ENCODE assay signal across 8 cellular contexts in genomic region chrX:129779747-129780146, GRCh38. TPM values are rescaled to one million over a fixed set of nuclear protein-coding genes. Genes with fewer than 3 reads are reported as not detected.
DNase-seq lines count a peak whose midpoint lies in the region; ATAC-seq, FAIRE-seq and TF ChIP-seq lines count a peak whose summit lies in the region.

SASH3 (plus strand) TSS chrX:129779949; CDS start chrX:129780098, 149 bp downstream.

- H3K4me3 ChIP-seq in esophagus squamous epithelium, result peak within 1 kb of the TSS in 3 of 4 donors; percentile 5 to 45 (median 32)

- FAIRE-seq in H54 (lab: Jason Lieb, UNC), result no peak

- peak within 1 kb of the TSS in 3 of 4 donors; percentile 14 to 66 (median 55) for H3K27ac ChIP-seq in esophagus squamous epithelium

- H3K4me1 ChIP-seq in esophagus squamous epithelium, result no peaks in the 10 kb centered on the region

- H3K27me3 ChIP-seq in esophagus squamous epithelium, result no peaks in the 10 kb centered on the region

- intact Hi-C loops in esophagus squamous epithelium (cut with DNase I), result no loop called here

- no peaks in the 10 kb centered on the region for H3K9me3 ChIP-seq in esophagus squamous epithelium

- peak in 1 of 4 donors; percentile 57 for TF ChIP-seq POLR2A in esophagus squamous epithelium (IDR thresholded peaks at IDR 0.05)
- TF ChIP-seq POLR2A in H54 (IDR thresholded peaks at IDR 0.05; ENCODE audit: low read depth, low read length), result no peak

- no CpG with 5 or more reads among the region's 13 CpGs for WGBS in esophagus squamous epithelium, 2 donors

- DNase-seq in activated CD4-positive, CD25-positive, alpha-beta regulatory T cell treated with anti-CD3 and anti-CD28 coated beads, Interleukin-2, amount 50 U/mL, for 72 hours, result peak; percentile 61
- DNase-seq in esophagus squamous epithelium (lab: John Stamatoyannopoulos, UW) (peak; percentile 52), D341Med (ENCODE audit: low spot score) (no peak), H54 (ENCODE audit: insufficient read length, low spot score) (no peak), NCI-H2196 treated with DMSO at 0.1 percent for 48 hours (lab: John Stamatoyannopoulos, UW; ENCODE audit: unreplicated experiment) (no peak)
- DNase-seq in stimulated activated naive CD4-positive, alpha-beta T cell (lab: John Stamatoyannopoulos, UW), result peak in 5 of 6 experiments; percentile 29 to 56 (median 47)

- ATAC-seq in GM18861 (IDR thresholded peaks at IDR 0.05; ENCODE audit: unreplicated experiment) (peak; percentile 24), HG03108 (IDR thresholded peaks at IDR 0.05; ENCODE audit: unreplicated experiment) (peak; percentile 28)

- H3K36me3 ChIP-seq in esophagus squamous epithelium, result no peaks in the 10 kb centered on the region

- TF ChIP-seq CTCF in esophagus squamous epithelium (IDR thresholded peaks at IDR 0.05), result no peak

RNA-seq across cellular contexts. Expression of gene SASH3, which starts in this region (rescaled TPM):
- 1 to 10 TPM; 2.5 to 9.3 (median 4.0) TPM for total RNA-seq in esophagus squamous epithelium

Comparison
In these comparisons a context has a peak if more than half of its experiments do, and no peak if none do; other contexts are left out.
1. DNase-seq: peak in activated CD4-positive, CD25-positive, alpha-beta regulatory T cell treated with anti-CD3 and anti-CD28 coated beads, Interleukin-2, amount 50 U/mL, for 72 hours (single experiment), esophagus squamous epithelium (single experiment) and stimulated activated naive CD4-positive, alpha-beta T cell (5 of 6); none in D341Med (single experiment), H54 (single experiment) and NCI-H2196 treated with DMSO at 0.1 percent for 48 hours (single experiment).